In genomic region chr7:56063882-56064625, GRCh38 we compare ENCODE assay signal across 8 cellular contexts. TPM values are rescaled to one million over a fixed set of nuclear protein-coding genes. Genes with fewer than 3 reads are reported as not detected.
A peak's percentile ranks its signal among the peaks of the same experiment; 100 is the strongest.
DNase-seq lines count a peak whose midpoint lies in the region; ATAC-seq and TF ChIP-seq lines count a peak whose summit lies in the region.

Gene SUMF2, plus strand, starts transcription at chr7:56064286. Its CDS starts 26 bp downstream, at chr7:56064312.

- 1% methylated on average over 48 of the region's 49 CpGs for WGBS in prostate gland

- peak within 1 kb of the TSS; percentile 87 to 88 for H3K27ac ChIP-seq in prostate gland

- TF ChIP-seq POLR2A in prostate gland (IDR thresholded peaks at IDR 0.05): peak; percentile 87

- intact Hi-C loops in T-helper 1 cell treated with Interleukin-12 subunit alpha and Interleukin-12 subunit beta and Interleukin-4 antibody, amounts not matched to agents 30 ng/mL and 1 ng/mL, for 36 hours (cut with micrococcal nuclease): loop anchor here (1.0 to 10.0 kb wide), 9 partner anchors 10 to 1305 kb away; partner anchors contain the start of genes CCT6A, CHCHD2, MRPS17 and PSPH
- intact Hi-C loops in left cardiac atrium (cut with DNase I) (no loop called here), prostate gland (cut with DNase I) (no loop called here)

- in situ Hi-C loops in GM13977 (cut with MboI; ENCODE audit: low pct_unique_long_range_greater_than_20kb, low sequenced_read_pairs, unreplicated experiment): no loop called here

- peak; percentile 22 for TF ChIP-seq CTCF in GM13977 (IDR thresholded peaks at IDR 0.05; ENCODE audit: extremely low read depth, insufficient read depth, missing control alignments)
- TF ChIP-seq CTCF in prostate gland (IDR thresholded peaks at IDR 0.05): peak in 3 of 4 experiments; percentile 5 to 45 (median 44)

- no peaks in the 10 kb centered on the region for H3K4me1 ChIP-seq in prostate gland (replicated peaks)

- DNase-seq in GM13977 (ENCODE audit: low spot score) (peak; percentile 96), NCI-H146 (lab: John Stamatoyannopoulos, UW) (peak; percentile 94), amniotic epithelial cell (ENCODE audit: low read depth) (peak; percentile 85), left cardiac atrium (peak; percentile 93), prostate gland (ENCODE audit: low spot score) (peak; percentile 89), ureter (ENCODE audit: low spot score) (peak; percentile 90)

- peak; percentile 86 for ATAC-seq in HG02840 (IDR thresholded peaks at IDR 0.05; ENCODE audit: low FRiP score, unreplicated experiment)
- ATAC-seq in left cardiac atrium: peak; percentile 99

- H3K9me3 ChIP-seq in prostate gland: no peaks in the 10 kb centered on the region

- H3K4me3 ChIP-seq in prostate gland: peak within 1 kb of the TSS; percentile 63 to 71

- no peaks in the 10 kb centered on the region for H3K36me3 ChIP-seq in prostate gland

- H3K27me3 ChIP-seq in prostate gland (replicated peaks; ENCODE audit: insufficient read depth): no peaks in the 10 kb centered on the region

RNA-seq across cellular contexts. Expression of gene SUMF2, which starts in this region (rescaled TPM):
- 111 and 116 TPM in 2 replicates for total RNA-seq in T-helper 1 cell treated with Interleukin-12 subunit alpha and Interleukin-12 subunit beta and Interleukin-4 antibody, amounts not matched to agents 30 ng/mL and 1 ng/mL, for 36 hours
- total RNA-seq in left cardiac atrium (10 to 100 TPM; 50.6 to 52.5 TPM), prostate gland (100 to 1,000 TPM; 152 to 210 TPM), ureter (165 TPM)

Comparison
In these comparisons a context has a peak if more than half of its experiments do, and no peak if none do; other contexts are left out.
1. Peak in every context shown above with its lines: DNase-seq, ATAC-seq, H3K4me3 ChIP-seq and H3K27ac ChIP-seq.